ENCODE assay signal across 8 cellular contexts in the genomic region with DNA sequence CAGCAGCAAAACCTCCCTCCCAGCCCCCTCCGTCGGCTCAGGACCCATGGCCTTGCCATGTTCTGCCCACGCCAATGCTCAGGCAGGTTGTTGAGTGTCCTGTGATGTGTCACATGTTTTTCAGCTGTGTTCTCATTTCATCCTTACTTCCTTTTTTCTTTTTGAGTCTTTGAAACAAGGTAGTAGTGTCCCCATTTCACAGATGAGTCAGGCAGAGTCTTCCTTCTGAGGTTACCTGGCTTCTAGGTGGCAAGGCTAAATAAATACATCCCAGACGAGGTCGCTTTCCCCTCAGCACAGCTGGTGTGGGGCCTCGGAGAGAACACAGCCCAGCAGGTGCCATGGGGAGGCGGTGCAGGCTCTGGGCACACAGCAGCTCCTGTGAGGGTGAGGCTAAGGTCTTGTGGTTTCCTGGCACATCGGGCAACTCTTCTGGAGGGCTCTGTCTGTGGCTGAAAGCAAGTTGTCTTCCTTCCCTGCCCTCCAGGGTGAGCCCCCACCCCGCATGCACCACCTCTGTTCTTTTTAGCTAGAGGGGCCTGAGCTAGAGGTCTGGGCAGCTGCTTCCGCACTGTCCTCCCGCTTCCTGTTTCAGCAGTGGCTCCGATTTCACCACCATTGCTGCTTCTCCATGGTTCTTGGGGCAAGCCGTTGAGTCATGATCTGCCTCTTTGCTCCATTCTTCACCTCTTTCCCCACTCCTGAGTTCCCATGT. TPM values are rescaled to one million over a fixed set of nuclear protein-coding genes. Genes with fewer than 3 reads are reported as not detected.
DNase-seq lines count a peak whose midpoint lies in the region; ATAC-seq and TF ChIP-seq lines count a peak whose summit lies in the region.

No MANE protein-coding gene starts in this region.

- no peak overlapping the region for H3K4me3 ChIP-seq in lower leg skin (ENCODE audit: low read depth, poor library complexity, severe bottlenecking)

- WGBS in lower leg skin, 2 donors: 69 to 71% methylated on average over 13 of the region's 13 CpGs

- ATAC-seq in GM19395 (IDR thresholded peaks at IDR 0.05; ENCODE audit: unreplicated experiment): peak; percentile 75

- peak in 3 of 5 donors; percentile 38 to 75 (median 41) for DNase-seq in T-helper 1 cell
- DNase-seq in central memory CD4-positive, alpha-beta T cell: peak; percentile 68
- DNase-seq in pons (ENCODE audit: low spot score): peak; percentile 70
- DNase-seq in dedifferentiated amniotic fluid mesenchymal stem cell (ENCODE audit: extremely low spot score): no peak
- DNase-seq in DMS53 treated with DMSO at 0.1 percent for 48 hours (lab: John Stamatoyannopoulos, UW; ENCODE audit: unreplicated experiment): no peak
- DNase-seq in lower leg skin (ENCODE audit: low spot score in 2 of 2): no peak
- no peak for DNase-seq in COLO668 (lab: John Stamatoyannopoulos, UW; ENCODE audit: unreplicated experiment)

- TF ChIP-seq POLR2A in lower leg skin (IDR thresholded peaks at IDR 0.05): no peak

- intact Hi-C loops in lower leg skin (cut with DNase I; ENCODE audit: low total_unique reads): no loop called here

- TF ChIP-seq CTCF in lower leg skin (IDR thresholded peaks at IDR 0.05): no peak

RNA-seq across cellular contexts. Expression of a gene that starts 15.1 kb away (rescaled TPM):
- under 1 TPM in 3 of 4 donors, not detected in 1; 0.16 to 0.59 (median 0.30) TPM for total RNA-seq in lower leg skin

RNA-seq across cellular contexts. Expression of a gene that starts 26.7 kb away (rescaled TPM):
- 10 to 100 TPM; 14.8 to 42.2 (median 18.8) TPM for total RNA-seq in lower leg skin

RNA-seq across cellular contexts. Expression of a gene that starts 42.5 kb away (rescaled TPM):
- 100 to 1,000 TPM in 1 of 4 donors, 10 to 100 TPM in 3; 60.4 to 103 (median 79.7) TPM for total RNA-seq in lower leg skin

Comparison
In these comparisons a context has a peak if more than half of its experiments do, and no peak if none do; other contexts are left out.
1. DNase-seq: peak in T-helper 1 cell (3 of 5), central memory CD4-positive, alpha-beta T cell (single experiment) and pons (single experiment); none in dedifferentiated amniotic fluid mesenchymal stem cell (single experiment), DMS53 treated with DMSO at 0.1 percent for 48 hours (single experiment), lower leg skin (0 of 2) and COLO668 (single experiment).